In the genomic region with DNA sequence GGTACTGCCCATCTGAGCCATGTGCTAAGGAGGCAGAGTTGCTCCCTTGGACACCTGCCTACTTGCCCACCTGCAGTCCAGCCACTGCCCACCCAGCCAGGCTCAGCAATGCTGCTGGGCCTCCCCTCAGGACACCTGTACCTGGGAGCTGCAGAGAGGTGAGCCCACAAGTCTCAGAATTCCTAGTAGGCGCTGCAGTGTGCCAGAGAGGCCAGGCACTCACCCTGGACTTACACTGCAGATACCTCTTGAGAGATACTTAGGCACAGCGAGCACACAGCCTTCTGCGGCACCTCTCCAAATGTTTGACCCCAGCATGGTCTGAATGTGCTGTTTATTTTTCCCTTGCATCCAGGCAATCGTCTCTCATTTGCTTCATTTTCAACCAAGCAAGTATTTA, we compare ENCODE assay signal across 24 cellular contexts.
DNase-seq lines count a peak whose midpoint lies in the region; ATAC-seq, FAIRE-seq and TF ChIP-seq lines count a peak whose summit lies in the region.
"Had no signal": no experiment of that assay in that cellular context is flagged by ENCODE, and none has a peak within 500 bp of the region (broad histone marks: within the 10 kb centered on the region; RNA-seq: fewer than 3 reads in every experiment).

No MANE protein-coding gene starts in this region.

- POLR2A ChIA-PET in CD8-positive, alpha-beta memory T cell (lab: Charles Lee), result no interaction called here

- no peak overlapping the region for H2BK12ac ChIP-seq in neuronal stem cell (ENCODE audit: low read length)

- H3K9me3 ChIP-seq in neuronal stem cell (replicated peaks in 1 of 2; ENCODE audit: control insufficient read depth in 2 of 2, insufficient read depth in 1 of 2, low read depth in 1 of 2, low read length in 2 of 2), result peaks cover 0 to 2% of the 10 kb centered on the region in 2 donors
- no peaks in the 10 kb centered on the region for H3K9me3 ChIP-seq in CD8-positive, alpha-beta memory T cell (ENCODE audit: low read length)
- H3K9me3 ChIP-seq: A549, BE2C, BLaER1, Caco-2 had no signal

- no peak overlapping the region for H3K4me2 ChIP-seq in neuronal stem cell (ENCODE audit: insufficient read depth, low read length, poor library complexity, severe bottlenecking)
- H3K4me2 ChIP-seq: A549, BLaER1 had no signal

- peaks cover 0 to 6% of the 10 kb centered on the region in 2 donors for H3K4me1 ChIP-seq in neuronal stem cell (ENCODE audit: control insufficient read depth in 2 of 2, insufficient read depth in 1 of 2, low read depth in 1 of 2, low read length in 2 of 2)
- H3K4me1 ChIP-seq in CD8-positive, alpha-beta memory T cell (ENCODE audit: insufficient read depth, low read length), result no peaks in the 10 kb centered on the region
- H3K4me1 ChIP-seq: BLaER1, Caco-2 had no signal

- H3K4me3 ChIP-seq in dorsolateral prefrontal cortex (peak overlapping the region in 2 of 59 donors; percentile 2 to 19), neuronal stem cell (ENCODE audit: low read length in 2 of 2) (no peak overlapping the region)
- no peak overlapping the region for H3K4me3 ChIP-seq in CD8-positive, alpha-beta memory T cell (ENCODE audit: low read length)
- H3K4me3 ChIP-seq: A549, BLaER1 had no signal

- peak overlapping the region in 3 of 5 experiments; percentile 6 to 88 (median 27) for H3K27ac Mint-ChIP-seq in brain
- no peak overlapping the region for H3K27ac Mint-ChIP-seq in CD8-positive, alpha-beta memory T cell
- H3K27ac Mint-ChIP-seq: CD14-positive monocyte; CD4-positive, CD25-positive, alpha-beta regulatory T cell had no signal

- no peak overlapping the region for H2AFZ ChIP-seq in neuronal stem cell (ENCODE audit: low read length)

- H3K4me1 Mint-ChIP-seq in brain, result peaks cover 26% of the 10 kb centered on the region
- H3K4me1 Mint-ChIP-seq in CD8-positive, alpha-beta memory T cell, result no peaks in the 10 kb centered on the region
- H3K4me1 Mint-ChIP-seq: CD14-positive monocyte; CD4-positive, alpha-beta memory T cell; CD4-positive, CD25-positive, alpha-beta regulatory T cell had no signal

- H2BK15ac ChIP-seq in neuronal stem cell (ENCODE audit: low read length), result no peak overlapping the region

- CTCF ChIA-PET in CD8-positive, alpha-beta memory T cell (lab: Charles Lee), result no interaction called here

- no CpG with 5 or more reads among the region's 4 CpGs for WGBS in neuronal stem cell (ENCODE audit: extremely low coverage in 2 of 2, insufficient read length in 2 of 2, insufficient replicate concordance in 1 of 2), 2 donors

- H2AK5ac ChIP-seq in neuronal stem cell (ENCODE audit: low read depth, low read length), result no peak overlapping the region

- DNase-seq in dorsolateral prefrontal cortex, result no peak
- DNase-seq in neuronal stem cell (ENCODE audit: low spot score), result no peak
- DNase-seq in frontal cortex (ENCODE audit: low spot score in 2 of 2), result no peak
- DNase-seq in CD8-positive, alpha-beta memory T cell, result no peak
- no peak for DNase-seq in NCI-H1694 (lab: John Stamatoyannopoulos, UW)
- DNase-seq: BE2C; Caco-2; Calu3; CD4-positive, alpha-beta memory T cell; CD4-positive, CD25-positive, alpha-beta regulatory T cell; DMS79 treated with DMSO at 0.1 percent for 48 hours; GF-D8 had no signal

- H3K9ac ChIP-seq in neuronal stem cell (ENCODE audit: low read depth, low read length, poor library complexity), result no peak overlapping the region
- H3K9ac ChIP-seq: BLaER1 had no signal

- H3K9me3 Mint-ChIP-seq in brain, result no peaks in the 10 kb centered on the region
- no peaks in the 10 kb centered on the region for H3K9me3 Mint-ChIP-seq in CD8-positive, alpha-beta memory T cell
- H3K9me3 Mint-ChIP-seq: CD4-positive, alpha-beta memory T cell; CD4-positive, CD25-positive, alpha-beta regulatory T cell had no signal

- no peak overlapping the region for H3K14ac ChIP-seq in neuronal stem cell (ENCODE audit: low read length)

- no peaks in the 10 kb centered on the region for H3K79me1 ChIP-seq in neuronal stem cell (ENCODE audit: low read depth, low read length)

- peak overlapping the region in 52 of 59 donors; percentile 0 to 82 (median 58) for H3K27ac ChIP-seq in dorsolateral prefrontal cortex
- no peak overlapping the region for H3K27ac ChIP-seq in neuronal stem cell (replicated peaks; ENCODE audit: low read length)
- peak overlapping the region; percentile 59 for H3K27ac ChIP-seq in temporal lobe (ENCODE audit: low read depth, low read length)
- no peak overlapping the region for H3K27ac ChIP-seq in CD8-positive, alpha-beta memory T cell (ENCODE audit: low read depth, low read length)
- H3K27ac ChIP-seq: 22Rv1, A549, BLaER1 had no signal

- FAIRE-seq in frontal cortex (lab: Jason Lieb, UNC), result no peak
- FAIRE-seq: A549, D721Med, G401.6, GM12891, GM18507, GM19239 had no signal

- peaks cover 24% of the 10 kb centered on the region for H3K36me3 Mint-ChIP-seq in brain
- H3K36me3 Mint-ChIP-seq in CD8-positive, alpha-beta memory T cell, result no peaks in the 10 kb centered on the region
- H3K36me3 Mint-ChIP-seq: CD14-positive monocyte; CD4-positive, alpha-beta memory T cell; CD4-positive, CD25-positive, alpha-beta regulatory T cell had no signal

- H2BK5ac ChIP-seq in neuronal stem cell (ENCODE audit: low read length), result no peak overlapping the region

- no peak overlapping the region for H3K4me3 Mint-ChIP-seq in brain
- no peak overlapping the region for H3K4me3 Mint-ChIP-seq in CD8-positive, alpha-beta memory T cell
- H3K4me3 Mint-ChIP-seq: CD14-positive monocyte; CD4-positive, alpha-beta memory T cell; CD4-positive, CD25-positive, alpha-beta regulatory T cell had no signal

- intact Hi-C loops in dorsolateral prefrontal cortex (cut with DNase I), result no loop called here

- H3K23ac ChIP-seq in neuronal stem cell (ENCODE audit: low read depth, low read length, poor library complexity), result peak overlapping the region; percentile 27

- H2BK120ac ChIP-seq in neuronal stem cell (ENCODE audit: low read depth, low read length), result no peak overlapping the region

- no peak for TF ChIP-seq CTCF in brain (conservative IDR thresholded peaks at IDR 0.05)
- TF ChIP-seq CTCF in dorsolateral prefrontal cortex (IDR thresholded peaks at IDR 0.05 in 54 of 56, conservative IDR thresholded peaks at IDR 0.05 in 2 of 56; ENCODE audit: low read depth in 1 of 56, partially characterized antibody in 56 of 56), result no peak

- peaks cover 0 to 53% of the 10 kb centered on the region in 2 donors for H3K36me3 ChIP-seq in neuronal stem cell (replicated peaks in 1 of 2; ENCODE audit: control insufficient read depth in 2 of 2, insufficient read depth in 2 of 2, low read length in 2 of 2)
- no peaks in the 10 kb centered on the region for H3K36me3 ChIP-seq in CD8-positive, alpha-beta memory T cell (ENCODE audit: insufficient read depth, low read length)
- H3K36me3 ChIP-seq: BLaER1 had no signal

- H3K18ac ChIP-seq in neuronal stem cell (ENCODE audit: low read length), result no peak overlapping the region

- H4K91ac ChIP-seq in neuronal stem cell (ENCODE audit: low read depth, low read length, poor library complexity), result no peak overlapping the region

- ATAC-seq in GM18868 (IDR thresholded peaks at IDR 0.05; ENCODE audit: unreplicated experiment), result no peak
- ATAC-seq: A549 had no signal

- H4K8ac ChIP-seq in neuronal stem cell (ENCODE audit: low read depth, low read length), result no peak overlapping the region

- no peaks in the 10 kb centered on the region for H3K27me3 ChIP-seq in dorsolateral prefrontal cortex
- H3K27me3 ChIP-seq in neuronal stem cell (ENCODE audit: control insufficient read depth in 3 of 3, insufficient read depth in 3 of 3, low read depth in 1 of 3, low read length in 3 of 3), result no peaks in the 10 kb centered on the region
- H3K27me3 ChIP-seq in CD8-positive, alpha-beta memory T cell (ENCODE audit: insufficient read depth, low read length, poor library complexity, severe bottlenecking), result no peaks in the 10 kb centered on the region
- H3K27me3 ChIP-seq: BE2C, BLaER1 had no signal

- H3K27me3 Mint-ChIP-seq in brain, result no peaks in the 10 kb centered on the region
- peaks cover 5 to 8% of the 10 kb centered on the region in 2 donors for H3K27me3 Mint-ChIP-seq in CD8-positive, alpha-beta memory T cell

- H3K4ac ChIP-seq in neuronal stem cell (ENCODE audit: low read length), result no peak overlapping the region

Comparison
In these comparisons a context has a peak if more than half of its experiments do, and no peak if none do; other contexts are left out.
1. H3K27ac Mint-ChIP-seq: peak in brain (3 of 5); none in CD8-positive, alpha-beta memory T cell (0 of 8).
2. H3K27ac ChIP-seq: peak in dorsolateral prefrontal cortex (52 of 59) and temporal lobe (single experiment); none in neuronal stem cell (single experiment) and CD8-positive, alpha-beta memory T cell (single experiment).